Comparison of ENCODE assay signal across 9 cellular contexts in the genomic region with DNA sequence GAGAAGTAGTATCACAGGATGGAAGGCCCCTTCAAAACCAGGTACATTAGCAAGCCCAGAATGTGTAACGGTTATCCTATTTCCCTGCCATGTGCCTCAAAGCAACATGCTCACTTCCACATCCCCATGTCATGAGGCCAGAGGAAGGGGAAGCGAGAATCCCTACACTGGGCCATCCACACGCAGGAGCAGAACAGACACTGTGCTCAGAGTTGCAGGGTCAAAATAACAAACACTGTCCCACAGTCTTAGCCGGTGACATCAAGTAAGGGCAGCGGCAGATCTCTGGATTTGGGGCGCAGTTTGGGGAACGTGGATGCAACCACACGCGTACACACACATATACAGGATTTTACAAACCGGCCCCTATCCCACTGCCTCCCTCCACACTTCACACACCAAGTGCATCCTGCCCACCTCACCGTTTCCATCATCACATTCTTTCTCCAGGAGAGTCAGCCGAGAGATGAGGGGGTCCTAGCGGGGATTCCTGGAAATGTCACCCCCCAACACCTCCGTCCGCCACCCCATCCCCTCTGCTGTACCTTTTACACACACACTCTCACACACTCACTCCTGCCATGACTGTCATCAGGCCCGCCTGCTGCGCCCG. TPM values are rescaled to one million over a fixed set of nuclear protein-coding genes. Genes with fewer than 3 reads are reported as not detected.
DNase-seq lines count a peak whose midpoint lies in the region; ATAC-seq, FAIRE-seq and TF ChIP-seq lines count a peak whose summit lies in the region.
"Had no signal": no experiment of that assay in that cellular context is flagged by ENCODE, and none has a peak within 500 bp of the region (broad histone marks: within the 10 kb centered on the region; RNA-seq: fewer than 3 reads in every experiment).

No MANE protein-coding gene starts in this region.

- WGBS in pancreas, 2 donors: 48 to 50% methylated on average over 18 of the region's 18 CpGs

- no peak overlapping the region for H3K27ac ChIP-seq in WERI-Rb-1
- H3K27ac ChIP-seq in pancreas: peak overlapping the region in 3 of 4 donors; percentile 22 to 70 (median 50)

- DNase-seq in H7 (no peak), WERI-Rb-1 (no peak), head of caudate nucleus (peak; percentile 9 to 72 (median 46)), pancreas (peak in 1 of 6 donors; percentile 29), urothelium cell line (ENCODE audit: low spot score) (no peak)

- peaks cover 19% of the 10 kb centered on the region for H3K27me3 ChIP-seq in H7 (ENCODE audit: control insufficient read depth, insufficient read depth, low read length)
- H3K27me3 ChIP-seq in WERI-Rb-1 (ENCODE audit: insufficient read depth, low read depth, severe bottlenecking): no peaks in the 10 kb centered on the region
- no peaks in the 10 kb centered on the region for H3K27me3 ChIP-seq in pancreas

- H3K4me3 ChIP-seq in H7 (ENCODE audit: insufficient read depth, low read depth, low read length) (peak overlapping the region; percentile 51), WERI-Rb-1 (ENCODE audit: low read depth, low read length) (peak overlapping the region; percentile 69), pancreas (peak overlapping the region; percentile 51 to 82 (median 76))
- H3K4me3 ChIP-seq: K562 had no signal

- no peaks in the 10 kb centered on the region for H3K36me3 ChIP-seq in H7 (replicated peaks; ENCODE audit: control insufficient read depth, insufficient read depth, low read length)
- H3K36me3 ChIP-seq in WERI-Rb-1: no peaks in the 10 kb centered on the region
- H3K36me3 ChIP-seq in pancreas: no peaks in the 10 kb centered on the region

- ATAC-seq in pancreas: peak in 2 of 4 donors; percentile 4 to 29
- no peak for ATAC-seq in HG03469 (IDR thresholded peaks at IDR 0.05; ENCODE audit: unreplicated experiment)
- no peak for ATAC-seq in GM21360 (IDR thresholded peaks at IDR 0.05; ENCODE audit: unreplicated experiment)
- ATAC-seq in HG03354 (IDR thresholded peaks at IDR 0.05; ENCODE audit: poor library complexity, severe bottlenecking, unreplicated experiment): no peak

- FAIRE-seq in pancreas (lab: Jason Lieb, UNC) (no peak), urothelium cell line (lab: Jason Lieb, UNC) (no peak)
- FAIRE-seq: K562 had no signal

- no peaks in the 10 kb centered on the region for H3K4me1 ChIP-seq in pancreas

- TF ChIP-seq CTCF in WERI-Rb-1 (IDR thresholded peaks at IDR 0.05; ENCODE audit: low read depth, low read length) (no peak), pancreas (IDR thresholded peaks at IDR 0.05) (no peak)

- intact Hi-C loops in head of caudate nucleus (cut with DNase I) (loop anchor here (10.0 kb wide), 1 partner anchor 117 kb away; no protein-coding TSS in a partner anchor), pancreas (cut with DNase I) (no loop called here)

- H3K9me3 ChIP-seq in WERI-Rb-1 (ENCODE audit: severe bottlenecking): no peaks in the 10 kb centered on the region
- no peaks in the 10 kb centered on the region for H3K9me3 ChIP-seq in pancreas

RNA-seq across cellular contexts. Expression of a gene that starts 0.8 kb away (rescaled TPM):
- total RNA-seq in H7 (2014; rRNA removed; shearing (Covaris generic)): 0.52 and 0.81 TPM in 2 replicates
- total RNA-seq in pancreas: 1 to 10 TPM; 1.8 to 3.2 (median 2.5) TPM
- polyA plus RNA-seq in pancreas: 1 to 10 TPM in 1 of 2 donors, under 1 TPM in 1; 0.68 to 1.6 TPM

Comparison
In these comparisons a context has a peak if more than half of its experiments do, and no peak if none do; other contexts are left out.
1. DNase-seq: peak in head of caudate nucleus (42 of 42); none in H7 (single experiment), WERI-Rb-1 (single experiment) and urothelium cell line (single experiment).
2. Peak in every context shown above with its lines, with median percentiles within 50 percentile points of each other: H3K4me3 ChIP-seq.